Comparison of ENCODE assay signal across 8 cellular contexts in genomic region chr17:41864837-41865595, GRCh38. TPM values are rescaled to one million over a fixed set of nuclear protein-coding genes. Genes with fewer than 3 reads are reported as not detected.
DNase-seq lines count a peak whose midpoint lies in the region; ATAC-seq, FAIRE-seq and TF ChIP-seq lines count a peak whose summit lies in the region.

KLHL11 (minus strand) TSS chr17:41865423; CDS start chr17:41865370, 53 bp downstream.

- peak; percentile 96 for TF ChIP-seq POLR2A in GM18951 (IDR thresholded peaks at IDR 0.05; ENCODE audit: extremely low read depth, insufficient read depth, insufficient read length)

- peaks cover 9 to 13% of the 10 kb centered on the region in 2 donors for H3K4me1 ChIP-seq in kidney (ENCODE audit: control insufficient read depth in 1 of 2, insufficient read depth in 1 of 2, low read depth in 1 of 2, low read length in 2 of 2)

- TF ChIP-seq CTCF in kidney (IDR thresholded peaks at IDR 0.05; ENCODE audit: borderline replicate concordance, extremely low read depth, insufficient read depth): no peak

- ATAC-seq in HG03175 (IDR thresholded peaks at IDR 0.05; ENCODE audit: unreplicated experiment): peak; percentile 86

- peak within 1 kb of the TSS; percentile 72 to 83 for H3K9ac ChIP-seq in kidney (ENCODE audit: low read length in 2 of 2)

- FAIRE-seq in kidney (lab: Jason Lieb, UNC): no peak

- DNase-seq in AG08396 (ENCODE audit: low spot score): peak; percentile 97
- peak; percentile 91 for DNase-seq in NCI-H345 (lab: John Stamatoyannopoulos, UW)
- DNase-seq in activated CD4-positive, CD25-positive, alpha-beta regulatory T cell treated with anti-CD3 and anti-CD28 coated beads, Interleukin-2, amount 50 U/mL, for 16 hours (ENCODE audit: low read depth, low spot score): peak; percentile 74
- peak; percentile 89 for DNase-seq in cerebellar cortex (ENCODE audit: low spot score)
- peak; percentile 95 for DNase-seq in kidney
- DNase-seq in stimulated activated CD4-positive, alpha-beta T cell treated with anti-CD3 and anti-CD28 coated beads, Interleukin-15, amount 100 ng/mL, for 24 hours: peak; percentile 93

- peak within 1 kb of the TSS; percentile 78 to 92 for H3K4me3 ChIP-seq in kidney (ENCODE audit: low read length in 2 of 2)

- in situ Hi-C loops in GM18951 (cut with MboI; ENCODE audit: low sequenced_read_pairs, unreplicated experiment): no loop called here

- no peaks in the 10 kb centered on the region for H3K9me3 ChIP-seq in kidney (ENCODE audit: control insufficient read depth in 1 of 2, low read length in 2 of 2)

- peaks cover 3 to 12% of the 10 kb centered on the region in 2 donors for H3K36me3 ChIP-seq in kidney (ENCODE audit: control insufficient read depth in 1 of 2, insufficient read depth in 2 of 2, low read length in 2 of 2)

- peak within 1 kb of the TSS; percentile 80 to 83 for H3K27ac ChIP-seq in kidney (ENCODE audit: low read depth in 2 of 2, low read length in 2 of 2)

- intact Hi-C loops in kidney (cut with DNase I): no loop called here

RNA-seq across cellular contexts. Expression of gene KLHL11, which starts in this region (rescaled TPM):
- total RNA-seq in kidney: 16.1 TPM
- 0.37 TPM for polyA plus RNA-seq in kidney (ENCODE audit: insufficient read depth, low read depth, low replicate concordance)

Comparison
In these comparisons a context has a peak if more than half of its experiments do, and no peak if none do; other contexts are left out.
1. Peak in every context shown above with its lines: DNase-seq, ATAC-seq, H3K4me3 ChIP-seq and H3K27ac ChIP-seq.